Comparison of ENCODE assay signal across 3 cellular contexts in the genomic region with DNA sequence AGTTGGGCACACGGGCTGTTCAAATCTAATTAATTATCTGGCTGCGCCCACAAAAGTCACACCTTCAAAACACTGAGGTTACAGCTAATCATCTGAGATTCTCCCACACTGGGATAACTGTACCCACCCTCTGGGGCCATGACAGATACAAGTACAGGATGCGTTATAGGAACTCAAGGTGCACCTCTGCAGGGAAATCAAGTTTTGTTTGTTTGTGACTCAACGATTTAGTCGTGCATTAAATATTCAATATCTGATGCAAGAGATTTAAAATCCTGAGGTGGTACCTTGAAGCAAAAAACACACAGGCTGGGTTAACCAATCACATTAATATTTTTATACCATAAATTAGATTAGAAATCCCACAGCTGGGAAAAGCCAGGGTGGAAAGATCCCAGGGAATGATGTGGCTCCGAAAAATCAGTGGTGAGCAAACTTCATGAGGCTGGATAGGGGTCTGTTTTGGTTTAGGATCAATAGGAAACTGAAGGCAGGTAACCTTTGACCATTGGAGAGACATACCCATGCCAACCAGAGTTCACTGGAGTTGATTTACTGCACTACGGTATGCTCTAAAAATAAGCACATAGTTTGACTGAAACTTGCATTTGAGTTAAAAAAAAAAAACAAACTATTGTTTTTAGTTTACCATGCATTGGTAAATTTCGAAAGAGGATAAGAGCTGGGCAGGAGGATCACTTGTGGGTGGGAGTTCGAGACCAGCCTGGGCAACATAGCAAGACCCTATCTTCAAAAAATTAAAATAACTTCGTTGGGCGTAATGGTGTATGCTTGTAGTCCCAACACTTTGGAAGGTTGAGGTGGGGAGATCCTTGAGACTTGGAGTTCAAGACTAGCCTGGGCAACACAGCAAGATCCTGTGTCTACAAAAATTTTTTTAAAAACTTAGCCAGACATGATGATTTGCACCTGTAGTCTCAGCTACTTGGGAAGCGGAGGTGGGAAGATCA.
A peak's percentile ranks its signal among the peaks of the same experiment; 100 is the strongest.
TF ChIP-seq lines count a peak whose summit lies in the region.

No MANE protein-coding gene starts in this region.

TF ChIP-seq in A549, 52 proteins besides CTCF, POLR2A, EP300 and RAD21:
- TF ChIP-seq HEYL (CRISPR knock-in tag; IDR thresholded peaks at IDR 0.05) (no peak), JUNB (IDR thresholded peaks at IDR 0.05) (no peak), ZC3H11A (IDR thresholded peaks at IDR 0.05) (no peak), SREBF2 (IDR thresholded peaks at IDR 0.05) (no peak), FOXS1 (CRISPR knock-in tag; IDR thresholded peaks at IDR 0.05) (no peak), SMC3 (IDR thresholded peaks at IDR 0.05) (no peak), ZFP36 (IDR thresholded peaks at IDR 0.05; ENCODE audit: borderline replicate concordance, partially characterized antibody) (no peak), MYC (IDR thresholded peaks at IDR 0.05; ENCODE audit: borderline replicate concordance, low read length) (no peak), PHF8 (IDR thresholded peaks at IDR 0.05; ENCODE audit: borderline replicate concordance, low read depth) (no peak), GATA3 (IDR thresholded peaks at IDR 0.05; ENCODE audit: borderline replicate concordance) (no peak), FOSB (CRISPR knock-in tag; IDR thresholded peaks at IDR 0.05) (no peak), CHD4 (IDR thresholded peaks at IDR 0.05; ENCODE audit: borderline replicate concordance) (no peak)
- TF ChIP-seq, protein P1, sequence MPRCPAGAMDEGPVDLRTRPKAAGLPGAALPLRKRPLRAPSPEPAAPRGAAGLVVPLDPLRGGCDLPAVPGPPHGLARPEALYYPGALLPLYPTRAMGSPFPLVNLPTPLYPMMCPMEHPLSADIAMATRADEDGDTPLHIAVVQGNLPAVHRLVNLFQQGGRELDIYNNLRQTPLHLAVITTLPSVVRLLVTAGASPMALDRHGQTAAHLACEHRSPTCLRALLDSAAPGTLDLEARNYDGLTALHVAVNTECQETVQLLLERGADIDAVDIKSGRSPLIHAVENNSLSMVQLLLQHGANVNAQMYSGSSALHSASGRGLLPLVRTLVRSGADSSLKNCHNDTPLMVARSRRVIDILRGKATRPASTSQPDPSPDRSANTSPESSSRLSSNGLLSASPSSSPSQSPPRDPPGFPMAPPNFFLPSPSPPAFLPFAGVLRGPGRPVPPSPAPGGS (IDR thresholded peaks at IDR 0.05), result no peak
- TF ChIP-seq, protein P2, sequence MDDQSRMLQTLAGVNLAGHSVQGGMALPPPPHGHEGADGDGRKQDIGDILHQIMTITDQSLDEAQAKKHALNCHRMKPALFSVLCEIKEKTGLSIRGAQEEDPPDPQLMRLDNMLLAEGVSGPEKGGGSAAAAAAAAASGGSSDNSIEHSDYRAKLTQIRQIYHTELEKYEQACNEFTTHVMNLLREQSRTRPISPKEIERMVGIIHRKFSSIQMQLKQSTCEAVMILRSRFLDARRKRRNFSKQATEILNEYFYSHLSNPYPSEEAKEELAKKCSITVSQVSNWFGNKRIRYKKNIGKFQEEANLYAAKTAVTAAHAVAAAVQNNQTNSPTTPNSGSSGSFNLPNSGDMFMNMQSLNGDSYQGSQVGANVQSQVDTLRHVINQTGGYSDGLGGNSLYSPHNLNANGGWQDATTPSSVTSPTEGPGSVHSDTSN (IDR thresholded peaks at IDR 0.05), result no peak
- TF ChIP-seq, protein P3, sequence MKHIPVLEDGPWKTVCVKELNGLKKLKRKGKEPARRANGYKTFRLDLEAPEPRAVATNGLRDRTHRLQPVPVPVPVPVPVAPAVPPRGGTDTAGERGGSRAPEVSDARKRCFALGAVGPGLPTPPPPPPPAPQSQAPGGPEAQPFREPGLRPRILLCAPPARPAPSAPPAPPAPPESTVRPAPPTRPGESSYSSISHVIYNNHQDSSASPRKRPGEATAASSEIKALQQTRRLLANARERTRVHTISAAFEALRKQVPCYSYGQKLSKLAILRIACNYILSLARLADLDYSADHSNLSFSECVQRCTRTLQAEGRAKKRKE (CRISPR knock-in tag; IDR thresholded peaks at IDR 0.05; ENCODE audit: low read depth), result no peak

TF ChIP-seq in WTC11, 78 proteins besides CTCF, POLR2A, EP300 and RAD21:
- TF ChIP-seq NR3C1 (CRISPR knock-in tag; conservative IDR thresholded peaks at IDR 0.05; ENCODE audit: low read depth) (no peak), SOX15 (CRISPR knock-in tag; IDR thresholded peaks at IDR 0.05) (no peak), ZNF219 (CRISPR knock-in tag; IDR thresholded peaks at IDR 0.05; ENCODE audit: borderline replicate concordance) (no peak), ZNF232 (CRISPR knock-in tag; IDR thresholded peaks at IDR 0.05) (no peak), ZNF121 (CRISPR knock-in tag; IDR thresholded peaks at IDR 0.05) (peak; percentile 38; the same call in 1 of the 2 replicates)
- TF ChIP-seq, protein P4, sequence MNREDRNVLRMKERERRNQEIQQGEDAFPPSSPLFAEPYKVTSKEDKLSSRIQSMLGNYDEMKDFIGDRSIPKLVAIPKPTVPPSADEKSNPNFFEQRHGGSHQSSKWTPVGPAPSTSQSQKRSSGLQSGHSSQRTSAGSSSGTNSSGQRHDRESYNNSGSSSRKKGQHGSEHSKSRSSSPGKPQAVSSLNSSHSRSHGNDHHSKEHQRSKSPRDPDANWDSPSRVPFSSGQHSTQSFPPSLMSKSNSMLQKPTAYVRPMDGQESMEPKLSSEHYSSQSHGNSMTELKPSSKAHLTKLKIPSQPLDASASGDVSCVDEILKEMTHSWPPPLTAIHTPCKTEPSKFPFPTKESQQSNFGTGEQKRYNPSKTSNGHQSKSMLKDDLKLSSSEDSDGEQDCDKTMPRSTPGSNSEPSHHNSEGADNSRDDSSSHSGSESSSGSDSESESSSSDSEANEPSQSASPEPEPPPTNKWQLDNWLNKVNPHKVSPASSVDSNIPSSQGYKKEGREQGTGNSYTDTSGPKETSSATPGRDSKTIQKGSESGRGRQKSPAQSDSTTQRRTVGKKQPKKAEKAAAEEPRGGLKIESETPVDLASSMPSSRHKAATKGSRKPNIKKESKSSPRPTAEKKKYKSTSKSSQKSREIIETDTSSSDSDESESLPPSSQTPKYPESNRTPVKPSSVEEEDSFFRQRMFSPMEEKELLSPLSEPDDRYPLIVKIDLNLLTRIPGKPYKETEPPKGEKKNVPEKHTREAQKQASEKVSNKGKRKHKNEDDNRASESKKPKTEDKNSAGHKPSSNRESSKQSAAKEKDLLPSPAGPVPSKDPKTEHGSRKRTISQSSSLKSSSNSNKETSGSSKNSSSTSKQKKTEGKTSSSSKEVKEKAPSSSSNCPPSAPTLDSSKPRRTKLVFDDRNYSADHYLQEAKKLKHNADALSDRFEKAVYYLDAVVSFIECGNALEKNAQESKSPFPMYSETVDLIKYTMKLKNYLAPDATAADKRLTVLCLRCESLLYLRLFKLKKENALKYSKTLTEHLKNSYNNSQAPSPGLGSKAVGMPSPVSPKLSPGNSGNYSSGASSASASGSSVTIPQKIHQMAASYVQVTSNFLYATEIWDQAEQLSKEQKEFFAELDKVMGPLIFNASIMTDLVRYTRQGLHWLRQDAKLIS (CRISPR knock-in tag; IDR thresholded peaks at IDR 0.05; ENCODE audit: borderline replicate concordance), result no peak
- TF ChIP-seq, protein P5, sequence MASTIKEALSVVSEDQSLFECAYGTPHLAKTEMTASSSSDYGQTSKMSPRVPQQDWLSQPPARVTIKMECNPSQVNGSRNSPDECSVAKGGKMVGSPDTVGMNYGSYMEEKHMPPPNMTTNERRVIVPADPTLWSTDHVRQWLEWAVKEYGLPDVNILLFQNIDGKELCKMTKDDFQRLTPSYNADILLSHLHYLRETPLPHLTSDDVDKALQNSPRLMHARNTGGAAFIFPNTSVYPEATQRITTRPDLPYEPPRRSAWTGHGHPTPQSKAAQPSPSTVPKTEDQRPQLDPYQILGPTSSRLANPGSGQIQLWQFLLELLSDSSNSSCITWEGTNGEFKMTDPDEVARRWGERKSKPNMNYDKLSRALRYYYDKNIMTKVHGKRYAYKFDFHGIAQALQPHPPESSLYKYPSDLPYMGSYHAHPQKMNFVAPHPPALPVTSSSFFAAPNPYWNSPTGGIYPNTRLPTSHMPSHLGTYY (CRISPR knock-in tag; IDR thresholded peaks at IDR 0.05), result no peak

TF ChIP-seq in HepG2, 621 proteins besides CTCF, POLR2A, EP300 and RAD21 (continues in another document):
- TF ChIP-seq ZZZ3 (CRISPR knock-in tag; IDR thresholded peaks at IDR 0.05; ENCODE audit: borderline replicate concordance), result no peak
- TF ChIP-seq ZNF326 (CRISPR knock-in tag; IDR thresholded peaks at IDR 0.05; ENCODE audit: borderline replicate concordance), result no peak
- TF ChIP-seq, protein P6, sequence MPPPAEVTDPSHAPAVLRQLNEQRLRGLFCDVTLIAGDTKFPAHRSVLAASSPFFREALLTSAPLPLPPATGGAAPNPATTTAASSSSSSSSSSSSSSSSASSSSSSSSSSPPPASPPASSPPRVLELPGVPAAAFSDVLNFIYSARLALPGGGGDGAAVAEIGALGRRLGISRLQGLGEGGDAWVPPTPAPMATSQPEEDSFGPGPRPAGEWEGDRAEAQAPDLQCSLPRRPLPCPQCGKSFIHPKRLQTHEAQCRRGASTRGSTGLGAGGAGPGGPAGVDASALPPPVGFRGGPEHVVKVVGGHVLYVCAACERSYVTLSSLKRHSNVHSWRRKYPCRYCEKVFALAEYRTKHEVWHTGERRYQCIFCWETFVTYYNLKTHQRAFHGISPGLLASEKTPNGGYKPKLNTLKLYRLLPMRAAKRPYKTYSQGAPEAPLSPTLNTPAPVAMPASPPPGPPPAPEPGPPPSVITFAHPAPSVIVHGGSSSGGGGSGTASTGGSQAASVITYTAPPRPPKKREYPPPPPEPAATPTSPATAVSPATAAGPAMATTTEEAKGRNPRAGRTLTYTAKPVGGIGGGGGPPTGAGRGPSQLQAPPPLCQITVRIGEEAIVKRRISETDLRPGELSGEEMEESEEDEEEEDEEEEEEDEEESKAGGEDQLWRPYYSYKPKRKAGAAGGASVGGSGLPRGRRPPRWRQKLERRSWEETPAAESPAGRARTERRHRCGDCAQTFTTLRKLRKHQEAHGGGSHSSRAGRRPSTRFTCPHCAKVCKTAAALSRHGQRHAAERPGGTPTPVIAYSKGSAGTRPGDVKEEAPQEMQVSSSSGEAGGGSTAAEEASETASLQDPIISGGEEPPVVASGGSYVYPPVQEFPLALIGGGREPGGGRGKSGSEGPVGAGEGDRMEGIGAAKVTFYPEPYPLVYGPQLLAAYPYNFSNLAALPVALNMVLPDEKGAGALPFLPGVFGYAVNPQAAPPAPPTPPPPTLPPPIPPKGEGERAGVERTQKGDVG (CRISPR knock-in tag; IDR thresholded peaks at IDR 0.05; ENCODE audit: borderline replicate concordance), result no peak
- TF ChIP-seq, protein P7, sequence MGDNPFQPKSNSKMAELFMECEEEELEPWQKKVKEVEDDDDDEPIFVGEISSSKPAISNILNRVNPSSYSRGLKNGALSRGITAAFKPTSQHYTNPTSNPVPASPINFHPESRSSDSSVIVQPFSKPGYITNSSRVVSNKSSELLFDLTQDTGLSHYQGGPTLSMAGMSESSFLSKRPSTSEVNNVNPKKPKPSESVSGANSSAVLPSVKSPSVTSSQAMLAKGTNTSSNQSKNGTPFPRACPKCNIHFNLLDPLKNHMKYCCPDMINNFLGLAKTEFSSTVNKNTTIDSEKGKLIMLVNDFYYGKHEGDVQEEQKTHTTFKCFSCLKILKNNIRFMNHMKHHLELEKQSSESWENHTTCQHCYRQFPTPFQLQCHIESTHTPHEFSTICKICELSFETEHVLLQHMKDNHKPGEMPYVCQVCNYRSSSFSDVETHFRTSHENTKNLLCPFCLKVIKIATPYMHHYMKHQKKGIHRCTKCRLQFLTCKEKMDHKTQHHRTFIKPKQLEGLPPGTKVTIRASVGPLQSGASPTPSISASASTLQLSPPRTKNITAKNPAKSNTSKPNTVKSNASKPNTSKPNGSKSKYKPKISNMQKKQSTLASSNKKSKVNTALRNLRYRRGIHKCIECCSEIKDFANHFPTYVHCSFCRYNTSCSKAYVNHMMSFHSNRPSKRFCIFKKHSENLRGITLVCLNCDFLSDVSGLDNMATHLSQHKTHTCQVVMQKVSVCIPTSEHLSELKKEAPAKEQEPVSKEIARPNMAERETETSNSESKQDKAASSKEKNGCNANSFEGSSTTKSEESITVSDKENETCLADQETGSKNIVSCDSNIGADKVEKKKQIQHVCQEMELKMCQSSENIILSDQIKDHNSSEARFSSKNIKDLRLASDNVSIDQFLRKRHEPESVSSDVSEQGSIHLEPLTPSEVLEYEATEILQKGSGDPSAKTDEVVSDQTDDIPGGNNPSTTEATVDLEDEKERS (CRISPR knock-in tag; IDR thresholded peaks at IDR 0.05), result 0 out of 2 replicates have a peak, but pooled peaks have one; percentile 36
- TF ChIP-seq PHF21A (CRISPR knock-in tag; IDR thresholded peaks at IDR 0.05), result peak; percentile 48; the same call in 1 of the 2 replicates
- TF ChIP-seq ZNF570 (CRISPR knock-in tag; IDR thresholded peaks at IDR 0.05; ENCODE audit: borderline replicate concordance), result no peak
- TF ChIP-seq, protein P8, sequence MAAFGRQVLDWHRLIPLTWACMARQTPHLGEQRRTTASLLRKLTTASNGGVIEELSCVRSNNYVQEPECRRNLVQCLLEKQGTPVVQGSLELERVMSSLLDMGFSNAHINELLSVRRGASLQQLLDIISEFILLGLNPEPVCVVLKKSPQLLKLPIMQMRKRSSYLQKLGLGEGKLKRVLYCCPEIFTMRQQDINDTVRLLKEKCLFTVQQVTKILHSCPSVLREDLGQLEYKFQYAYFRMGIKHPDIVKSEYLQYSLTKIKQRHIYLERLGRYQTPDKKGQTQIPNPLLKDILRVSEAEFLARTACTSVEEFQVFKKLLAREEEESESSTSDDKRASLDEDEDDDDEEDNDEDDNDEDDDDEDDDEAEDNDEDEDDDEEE (CRISPR knock-in tag; IDR thresholded peaks at IDR 0.05), result no peak
- TF ChIP-seq, protein P9, sequence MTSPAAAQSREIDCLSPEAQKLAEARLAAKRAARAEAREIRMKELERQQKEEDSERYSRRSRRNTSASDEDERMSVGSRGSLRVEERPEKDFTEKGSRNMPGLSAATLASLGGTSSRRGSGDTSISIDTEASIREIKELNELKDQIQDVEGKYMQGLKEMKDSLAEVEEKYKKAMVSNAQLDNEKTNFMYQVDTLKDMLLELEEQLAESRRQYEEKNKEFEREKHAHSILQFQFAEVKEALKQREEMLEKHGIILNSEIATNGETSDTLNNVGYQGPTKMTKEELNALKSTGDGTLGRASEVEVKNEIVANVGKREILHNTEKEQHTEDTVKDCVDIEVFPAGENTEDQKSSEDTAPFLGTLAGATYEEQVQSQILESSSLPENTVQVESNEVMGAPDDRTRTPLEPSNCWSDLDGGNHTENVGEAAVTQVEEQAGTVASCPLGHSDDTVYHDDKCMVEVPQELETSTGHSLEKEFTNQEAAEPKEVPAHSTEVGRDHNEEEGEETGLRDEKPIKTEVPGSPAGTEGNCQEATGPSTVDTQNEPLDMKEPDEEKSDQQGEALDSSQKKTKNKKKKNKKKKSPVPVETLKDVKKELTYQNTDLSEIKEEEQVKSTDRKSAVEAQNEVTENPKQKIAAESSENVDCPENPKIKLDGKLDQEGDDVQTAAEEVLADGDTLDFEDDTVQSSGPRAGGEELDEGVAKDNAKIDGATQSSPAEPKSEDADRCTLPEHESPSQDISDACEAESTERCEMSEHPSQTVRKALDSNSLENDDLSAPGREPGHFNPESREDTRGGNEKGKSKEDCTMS (CRISPR knock-in tag; conservative IDR thresholded peaks at IDR 0.05), result no peak
- TF ChIP-seq, protein P10, sequence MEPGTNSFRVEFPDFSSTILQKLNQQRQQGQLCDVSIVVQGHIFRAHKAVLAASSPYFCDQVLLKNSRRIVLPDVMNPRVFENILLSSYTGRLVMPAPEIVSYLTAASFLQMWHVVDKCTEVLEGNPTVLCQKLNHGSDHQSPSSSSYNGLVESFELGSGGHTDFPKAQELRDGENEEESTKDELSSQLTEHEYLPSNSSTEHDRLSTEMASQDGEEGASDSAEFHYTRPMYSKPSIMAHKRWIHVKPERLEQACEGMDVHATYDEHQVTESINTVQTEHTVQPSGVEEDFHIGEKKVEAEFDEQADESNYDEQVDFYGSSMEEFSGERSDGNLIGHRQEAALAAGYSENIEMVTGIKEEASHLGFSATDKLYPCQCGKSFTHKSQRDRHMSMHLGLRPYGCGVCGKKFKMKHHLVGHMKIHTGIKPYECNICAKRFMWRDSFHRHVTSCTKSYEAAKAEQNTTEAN (CRISPR knock-in tag; conservative IDR thresholded peaks at IDR 0.05), result no peak
